In genomic region chr10:23157691-23158369, GRCh38 we compare ENCODE assay signal across 1 cellular context.
TF ChIP-seq lines count a peak whose summit lies in the region.

No MANE protein-coding gene starts in this region.

TF ChIP-seq in WTC11, 78 proteins besides CTCF, POLR2A, EP300 and RAD21 (continued from another document):
- TF ChIP-seq ZNF425 (CRISPR knock-in tag; conservative IDR thresholded peaks at IDR 0.05) (no peak), ZNF263 (CRISPR knock-in tag; IDR thresholded peaks at IDR 0.05; ENCODE audit: low read depth) (no peak), NR1H2 (CRISPR knock-in tag; IDR thresholded peaks at IDR 0.05) (no peak), FOXP1 (CRISPR knock-in tag; IDR thresholded peaks at IDR 0.05; ENCODE audit: borderline replicate concordance) (no peak), JAZF1 (CRISPR knock-in tag; IDR thresholded peaks at IDR 0.05) (no peak)
- TF ChIP-seq, protein P1, sequence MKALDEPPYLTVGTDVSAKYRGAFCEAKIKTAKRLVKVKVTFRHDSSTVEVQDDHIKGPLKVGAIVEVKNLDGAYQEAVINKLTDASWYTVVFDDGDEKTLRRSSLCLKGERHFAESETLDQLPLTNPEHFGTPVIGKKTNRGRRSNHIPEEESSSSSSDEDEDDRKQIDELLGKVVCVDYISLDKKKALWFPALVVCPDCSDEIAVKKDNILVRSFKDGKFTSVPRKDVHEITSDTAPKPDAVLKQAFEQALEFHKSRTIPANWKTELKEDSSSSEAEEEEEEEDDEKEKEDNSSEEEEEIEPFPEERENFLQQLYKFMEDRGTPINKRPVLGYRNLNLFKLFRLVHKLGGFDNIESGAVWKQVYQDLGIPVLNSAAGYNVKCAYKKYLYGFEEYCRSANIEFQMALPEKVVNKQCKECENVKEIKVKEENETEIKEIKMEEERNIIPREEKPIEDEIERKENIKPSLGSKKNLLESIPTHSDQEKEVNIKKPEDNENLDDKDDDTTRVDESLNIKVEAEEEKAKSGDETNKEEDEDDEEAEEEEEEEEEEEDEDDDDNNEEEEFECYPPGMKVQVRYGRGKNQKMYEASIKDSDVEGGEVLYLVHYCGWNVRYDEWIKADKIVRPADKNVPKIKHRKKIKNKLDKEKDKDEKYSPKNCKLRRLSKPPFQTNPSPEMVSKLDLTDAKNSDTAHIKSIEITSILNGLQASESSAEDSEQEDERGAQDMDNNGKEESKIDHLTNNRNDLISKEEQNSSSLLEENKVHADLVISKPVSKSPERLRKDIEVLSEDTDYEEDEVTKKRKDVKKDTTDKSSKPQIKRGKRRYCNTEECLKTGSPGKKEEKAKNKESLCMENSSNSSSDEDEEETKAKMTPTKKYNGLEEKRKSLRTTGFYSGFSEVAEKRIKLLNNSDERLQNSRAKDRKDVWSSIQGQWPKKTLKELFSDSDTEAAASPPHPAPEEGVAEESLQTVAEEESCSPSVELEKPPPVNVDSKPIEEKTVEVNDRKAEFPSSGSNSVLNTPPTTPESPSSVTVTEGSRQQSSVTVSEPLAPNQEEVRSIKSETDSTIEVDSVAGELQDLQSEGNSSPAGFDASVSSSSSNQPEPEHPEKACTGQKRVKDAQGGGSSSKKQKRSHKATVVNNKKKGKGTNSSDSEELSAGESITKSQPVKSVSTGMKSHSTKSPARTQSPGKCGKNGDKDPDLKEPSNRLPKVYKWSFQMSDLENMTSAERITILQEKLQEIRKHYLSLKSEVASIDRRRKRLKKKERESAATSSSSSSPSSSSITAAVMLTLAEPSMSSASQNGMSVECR (CRISPR knock-in tag; IDR thresholded peaks at IDR 0.05; ENCODE audit: borderline replicate concordance), result no peak
